10 cellular contexts compared by ENCODE assay signal in the genomic region with DNA sequence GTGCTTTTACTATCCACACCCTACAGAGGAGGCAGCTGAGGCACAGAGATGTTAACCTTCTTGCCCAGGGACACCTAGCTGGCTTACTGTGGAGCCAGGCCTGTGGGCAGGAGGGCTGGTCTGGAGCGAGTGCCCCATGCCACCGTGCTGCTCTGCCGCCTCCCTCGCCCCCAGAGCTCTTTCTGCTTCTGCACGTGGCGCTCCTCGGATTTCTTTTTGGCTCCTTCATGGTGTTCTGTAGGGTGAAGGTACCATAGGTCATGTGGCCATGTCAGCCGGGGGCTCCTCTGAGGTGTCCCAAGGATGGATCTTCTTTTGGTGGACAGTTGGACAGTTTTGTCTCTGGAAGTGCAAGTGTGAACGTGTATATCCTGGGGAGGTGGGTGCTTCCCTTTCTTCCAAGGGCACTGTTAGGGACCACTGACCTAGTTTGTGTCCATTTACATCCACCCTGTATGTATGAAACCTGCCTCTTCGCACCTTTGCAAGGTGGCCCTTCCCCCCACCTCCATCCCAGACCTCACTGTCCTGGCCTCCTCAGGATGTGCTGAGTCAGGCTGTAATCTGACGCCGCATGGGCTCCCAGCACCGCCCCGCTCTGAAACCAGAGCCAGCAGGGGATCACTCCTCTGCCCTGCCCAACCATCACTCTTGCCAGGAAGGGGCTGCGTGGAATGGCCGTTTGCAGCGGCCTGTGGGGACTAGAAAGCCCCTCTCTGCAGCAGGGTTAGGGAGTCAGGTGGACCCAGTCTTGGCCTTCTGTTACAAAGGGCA. TPM values are rescaled to one million over a fixed set of nuclear protein-coding genes. Genes with fewer than 3 reads are reported as not detected.
DNase-seq lines count a peak whose midpoint lies in the region; ATAC-seq, FAIRE-seq and TF ChIP-seq lines count a peak whose summit lies in the region.
"Had no signal": no experiment of that assay in that cellular context is flagged by ENCODE, and none has a peak within 500 bp of the region (broad histone marks: within the 10 kb centered on the region; RNA-seq: fewer than 3 reads in every experiment).

No MANE protein-coding gene starts in this region.

- peak overlapping the region; percentile 42 for H3K4me2 ChIP-seq in astrocyte (ENCODE audit: low read length)

- no peak for ATAC-seq in thoracic aorta (ENCODE audit: insufficient number of reproducible peaks, low FRiP score, low read depth)

- no peaks in the 10 kb centered on the region for H3K27me3 Mint-ChIP-seq in astrocyte (ENCODE audit: low read depth, unreplicated experiment)
- H3K27me3 Mint-ChIP-seq: B cell had no signal

- in situ Hi-C loops in KBM-7 (cut with MboI; ENCODE audit: low pct_unique_long_range_greater_than_20kb, low sequenced_read_pairs): loop anchor here (10.0 kb wide), 1 partner anchor 108 kb away; no protein-coding TSS in a partner anchor

- no peak for FAIRE-seq in astrocyte (lab: Jason Lieb, UNC)

- DNase-seq in NCI-H2107 treated with DMSO at 0.1 percent for 48 hours (lab: John Stamatoyannopoulos, UW; ENCODE audit: unreplicated experiment) (peak; percentile 27), NCI-H2107 (lab: John Stamatoyannopoulos, UW) (no peak), astrocyte (ENCODE audit: low read depth) (peak; percentile 57), thoracic aorta (ENCODE audit: low spot score) (no peak), KBM-7 (no peak), SHP77 (lab: John Stamatoyannopoulos, UW) (no peak)
- no peak for DNase-seq in activated T-cell treated with anti-CD3 and anti-CD28 coated beads, Interleukin-2, amount 50 U/mL, for 1 hour
- DNase-seq: cerebellar nuclear complex had no signal

- peak overlapping the region; percentile 55 for H3K4me3 Mint-ChIP-seq in astrocyte (ENCODE audit: unreplicated experiment)
- H3K4me3 Mint-ChIP-seq: B cell had no signal

- no peaks in the 10 kb centered on the region for H3K9me3 Mint-ChIP-seq in astrocyte (ENCODE audit: unreplicated experiment)

- no peak overlapping the region for H2AFZ ChIP-seq in astrocyte (ENCODE audit: low read depth, low read length)

- H3K79me2 ChIP-seq in astrocyte (ENCODE audit: insufficient read depth, low read length): no peaks in the 10 kb centered on the region

- no peak overlapping the region for H3K9ac ChIP-seq in astrocyte (ENCODE audit: low read length)
- peak overlapping the region; percentile 60; the same call in 1 of the 2 replicates for H3K9ac ChIP-seq in iPS-20b (ENCODE audit: low read depth, low read length)

- H3K36me3 ChIP-seq in astrocyte (ENCODE audit: insufficient read depth, low read length): peaks cover 13% of the 10 kb centered on the region
- peaks cover 52% of the 10 kb centered on the region for H3K36me3 ChIP-seq in iPS-20b (ENCODE audit: insufficient read depth, low read depth, low read length)
- H3K36me3 ChIP-seq in thoracic aorta: peaks cover 35% of the 10 kb centered on the region

- peaks cover 28% of the 10 kb centered on the region for H4K20me1 ChIP-seq in astrocyte (ENCODE audit: insufficient read depth, low read length)

- H3K4me1 ChIP-seq in astrocyte (ENCODE audit: insufficient read depth, low read length): peaks cover 12% of the 10 kb centered on the region
- H3K4me1 ChIP-seq in iPS-20b (ENCODE audit: insufficient read depth, low read length): peaks cover 15% of the 10 kb centered on the region
- H3K4me1 ChIP-seq in thoracic aorta (ENCODE audit: control insufficient read depth in 1 of 2, low read depth in 2 of 2): peaks cover 24 to 50% of the 10 kb centered on the region in 2 donors

- H3K4me3 ChIP-seq in astrocyte (ENCODE audit: insufficient read depth, low read depth, low read length) (no peak overlapping the region), iPS-20b (ENCODE audit: low read length) (no peak overlapping the region; the same call in 1 of the 2 replicates), thoracic aorta (no peak overlapping the region)

- TF ChIP-seq CTCF in astrocyte (IDR thresholded peaks at IDR 0.05; ENCODE audit: insufficient read depth, low read depth, low read length): no peak
- TF ChIP-seq CTCF in thoracic aorta (IDR thresholded peaks at IDR 0.05): no peak

- H3K27ac ChIP-seq in astrocyte (ENCODE audit: low read depth, low read length) (no peak overlapping the region), iPS-20b (ENCODE audit: low read length) (peak overlapping the region; percentile 65), thoracic aorta (peak overlapping the region; percentile 42 to 59)

- peak overlapping the region; percentile 74 for H3K27ac Mint-ChIP-seq in astrocyte (ENCODE audit: unreplicated experiment)
- H3K27ac Mint-ChIP-seq: B cell had no signal

- H3K4me1 Mint-ChIP-seq in astrocyte (ENCODE audit: low read depth, unreplicated experiment): peaks cover 15% of the 10 kb centered on the region
- H3K4me1 Mint-ChIP-seq: B cell had no signal

- no peaks in the 10 kb centered on the region for H3K27me3 ChIP-seq in astrocyte (ENCODE audit: insufficient read depth, low read length)
- H3K27me3 ChIP-seq in iPS-20b (ENCODE audit: insufficient read depth, low read length): no peaks in the 10 kb centered on the region
- H3K27me3 ChIP-seq in thoracic aorta (replicated peaks; ENCODE audit: insufficient read depth): no peaks in the 10 kb centered on the region

- peaks cover 7% of the 10 kb centered on the region for H3K36me3 Mint-ChIP-seq in astrocyte (ENCODE audit: low read depth, unreplicated experiment)

- H3K9me3 ChIP-seq in astrocyte (ENCODE audit: insufficient read depth, low read depth, low read length) (no peaks in the 10 kb centered on the region), iPS-20b (ENCODE audit: insufficient read depth, low read depth, low read length) (no peaks in the 10 kb centered on the region), thoracic aorta (no peaks in the 10 kb centered on the region)

RNA-seq across cellular contexts. Expression of gene POLR3H, which starts 31.7 kb away (rescaled TPM):
- total RNA-seq in astrocyte: 44.5 and 50.9 TPM in 2 replicates
- total RNA-seq in thoracic aorta: 10 to 100 TPM; 17.6 to 38.1 TPM

RNA-seq across cellular contexts. Expression of gene ACO2, which starts 43.7 kb away (rescaled TPM):
- total RNA-seq in astrocyte (67.2 and 73.7 TPM in 2 replicates), thoracic aorta (10 to 100 TPM; 52.1 to 57.8 TPM)

RNA-seq across cellular contexts. Expression of gene PHF5A, which starts 44.1 kb away (rescaled TPM):
- 25.3 and 30.9 TPM in 2 replicates for total RNA-seq in astrocyte
- 10 to 100 TPM; 13.8 to 28.7 TPM for total RNA-seq in thoracic aorta

RNA-seq across cellular contexts. Expression of gene CSDC2, which starts 48.2 kb away (rescaled TPM):
- 10.3 and 11.4 TPM in 2 replicates for total RNA-seq in astrocyte
- 100 to 1,000 TPM in 1 of 2 donors, 10 to 100 TPM in 1; 73.2 to 112 TPM for total RNA-seq in thoracic aorta
- total RNA-seq: B cell had no signal

Comparison
In these comparisons a context has a peak if more than half of its experiments do, and no peak if none do; other contexts are left out.
1. DNase-seq: peak in NCI-H2107 treated with DMSO at 0.1 percent for 48 hours (single experiment) and astrocyte (single experiment); none in NCI-H2107 (single experiment), thoracic aorta (single experiment), KBM-7 (single experiment), SHP77 (0 of 2) and activated T-cell treated with anti-CD3 and anti-CD28 coated beads, Interleukin-2, amount 50 U/mL, for 1 hour (single experiment).